28 cellular contexts compared by ENCODE assay signal in the genomic region with DNA sequence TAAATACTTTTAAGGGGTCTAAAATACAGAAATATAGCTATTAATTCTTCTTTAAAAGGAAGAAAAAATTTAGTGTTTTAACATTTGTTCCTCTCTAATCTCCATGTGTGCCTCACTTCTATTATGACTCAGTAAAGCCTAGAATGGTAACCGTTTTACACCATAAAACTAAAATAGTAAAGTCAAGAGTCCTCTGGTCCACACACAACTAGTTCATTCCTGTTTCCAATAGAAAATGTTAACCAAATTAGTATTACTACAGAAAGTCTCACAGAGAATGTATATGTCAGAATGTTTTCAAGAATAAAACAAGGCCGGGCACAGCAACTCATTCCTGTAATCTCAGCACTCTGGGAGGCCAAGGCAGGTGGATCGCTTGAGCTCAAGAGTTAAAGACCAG.
A peak's percentile ranks its signal among the peaks of the same experiment; 100 is the strongest.
DNase-seq lines count a peak whose midpoint lies in the region; ATAC-seq lines count a peak whose summit lies in the region.
"Had no signal": no experiment of that assay in that cellular context is flagged by ENCODE, and none has a peak within 500 bp of the region (broad histone marks: within the 10 kb centered on the region; RNA-seq: fewer than 3 reads in every experiment).

No MANE protein-coding gene starts in this region.

- no peaks in the 10 kb centered on the region for H3K27me3 Mint-ChIP-seq in stimulated activated naive CD8-positive, alpha-beta T cell treated with anti-CD3 and anti-CD28 coated beads, Interleukin-15, amount 100 ng/mL, for 72 hours
- H3K27me3 Mint-ChIP-seq in stimulated activated memory B cell treated with anti-CD40 and anti-IgM and Interleukin-4, amounts not matched to agents 10 μg/mL and 1 μg/mL and 100 μg/mL, for 72 hours: no peaks in the 10 kb centered on the region
- H3K27me3 Mint-ChIP-seq: central memory CD8-positive, alpha-beta T cell; dendritic cell treated with granulocyte-macrophage colony-stimulating factor and Interleukin-4, amounts not matched to agents 40 ng/mL and 50 ng/mL, for 4 days had no signal

- ATAC-seq in stimulated activated naive CD8-positive, alpha-beta T cell treated with anti-CD3 and anti-CD28 coated beads, Interleukin-15, amount 100 ng/mL, for 72 hours: peak; percentile 57
- no peak for ATAC-seq in stimulated activated naive CD8-positive, alpha-beta T cell treated with anti-CD3 and anti-CD28 coated beads, Interleukin-15, Interleukin-2, amounts not matched to agents 100 U/mL and 50 U/mL, for 24 hours
- ATAC-seq in GM19395 (IDR thresholded peaks at IDR 0.05; ENCODE audit: unreplicated experiment) (peak; percentile 50), HG03039 (IDR thresholded peaks at IDR 0.05; ENCODE audit: unreplicated experiment) (peak; percentile 59)
- no peak for ATAC-seq in stimulated activated memory B cell treated with anti-CD40 and anti-IgM and Interleukin-4, amounts not matched to agents 10 μg/mL and 1 μg/mL and 100 μg/mL, for 72 hours
- ATAC-seq: left lobe of liver had no signal

- peaks cover 22% of the 10 kb centered on the region for H3K36me3 Mint-ChIP-seq in stimulated activated memory B cell treated with anti-CD40 and anti-IgM and Interleukin-4, amounts not matched to agents 10 μg/mL and 1 μg/mL and 100 μg/mL, for 72 hours

- no peak overlapping the region for H3K27ac Mint-ChIP-seq in stimulated activated naive CD8-positive, alpha-beta T cell treated with anti-CD3 and anti-CD28 coated beads, Interleukin-15, amount 100 ng/mL, for 72 hours
- no peak overlapping the region for H3K27ac Mint-ChIP-seq in stimulated activated memory B cell treated with anti-CD40 and anti-IgM and Interleukin-4, amounts not matched to agents 10 μg/mL and 1 μg/mL and 100 μg/mL, for 72 hours
- H3K27ac Mint-ChIP-seq: dendritic cell treated with granulocyte-macrophage colony-stimulating factor and Interleukin-4, amounts not matched to agents 40 ng/mL and 50 ng/mL, for 4 days; neural progenitor cell had no signal

- peaks cover 57% of the 10 kb centered on the region for H3K4me1 Mint-ChIP-seq in stimulated activated naive CD8-positive, alpha-beta T cell treated with anti-CD3 and anti-CD28 coated beads, Interleukin-15, amount 100 ng/mL, for 72 hours
- H3K4me1 Mint-ChIP-seq in stimulated activated memory B cell treated with anti-CD40 and anti-IgM and Interleukin-4, amounts not matched to agents 10 μg/mL and 1 μg/mL and 100 μg/mL, for 72 hours: peaks cover 59% of the 10 kb centered on the region

- no peak for DNase-seq in stimulated activated naive CD8-positive, alpha-beta T cell treated with anti-CD3 and anti-CD28 coated beads, Interleukin-15, amount 100 ng/mL, for 72 hours
- no peak for DNase-seq in stimulated activated naive CD8-positive, alpha-beta T cell treated with anti-CD3 and anti-CD28 coated beads, Interleukin-15, Interleukin-2, amounts not matched to agents 100 U/mL and 50 U/mL, for 24 hours
- DNase-seq in SKM-1 treated with dmso at 0.1 percent for 144 hours (lab: John Stamatoyannopoulos, UW; ENCODE audit: unreplicated experiment) (no peak), hepatic stellate cell (ENCODE audit: low spot score) (no peak)
- DNase-seq: activated effector memory CD4-positive, alpha-beta T cell treated with Interleukin-2 at 50 U/mL for 16 hours; C1 segment of cervical spinal cord; COR-L47; DMS53; esophagus squamous epithelium; foreskin melanocyte; GM23248; hypothalamus; KBM-7; mesenchymal stem cell; NCI-H1105 treated with DMSO at 0.1 percent for 48 hours; NCI-H2029; NCI-H2227 treated with DMSO at 0.1 percent for 48 hours; NCI-H526 treated with DMSO at 0.1 percent for 48 hours; Right ventricle myocardium superior; stimulated activated CD4-positive, alpha-beta T cell treated with anti-CD3 and anti-CD28 coated beads, Interleukin-2, amount 100 ng/mL, for 24 hours; upper lobe of left lung had no signal

- no peaks in the 10 kb centered on the region for H3K9me3 Mint-ChIP-seq in stimulated activated naive CD8-positive, alpha-beta T cell treated with anti-CD3 and anti-CD28 coated beads, Interleukin-15, amount 100 ng/mL, for 72 hours
- no peaks in the 10 kb centered on the region for H3K9me3 Mint-ChIP-seq in stimulated activated memory B cell treated with anti-CD40 and anti-IgM and Interleukin-4, amounts not matched to agents 10 μg/mL and 1 μg/mL and 100 μg/mL, for 72 hours
- H3K9me3 Mint-ChIP-seq: central memory CD8-positive, alpha-beta T cell; dendritic cell treated with granulocyte-macrophage colony-stimulating factor and Interleukin-4, amounts not matched to agents 40 ng/mL and 50 ng/mL, for 4 days; neural progenitor cell had no signal

- H3K4me3 Mint-ChIP-seq in stimulated activated naive CD8-positive, alpha-beta T cell treated with anti-CD3 and anti-CD28 coated beads, Interleukin-15, amount 100 ng/mL, for 72 hours: no peak overlapping the region
- H3K4me3 Mint-ChIP-seq in stimulated activated memory B cell treated with anti-CD40 and anti-IgM and Interleukin-4, amounts not matched to agents 10 μg/mL and 1 μg/mL and 100 μg/mL, for 72 hours: no peak overlapping the region
- H3K4me3 Mint-ChIP-seq: central memory CD8-positive, alpha-beta T cell; dendritic cell treated with granulocyte-macrophage colony-stimulating factor and Interleukin-4, amounts not matched to agents 40 ng/mL and 50 ng/mL, for 4 days; neural progenitor cell had no signal

Comparison
In these comparisons a context has a peak if more than half of its experiments do, and no peak if none do; other contexts are left out.
1. ATAC-seq: peak in stimulated activated naive CD8-positive, alpha-beta T cell treated with anti-CD3 and anti-CD28 coated beads, Interleukin-15, amount 100 ng/mL, for 72 hours (single experiment), GM19395 (single experiment) and HG03039 (single experiment); none in stimulated activated naive CD8-positive, alpha-beta T cell treated with anti-CD3 and anti-CD28 coated beads, Interleukin-15, Interleukin-2, amounts not matched to agents 100 U/mL and 50 U/mL, for 24 hours (single experiment) and stimulated activated memory B cell treated with anti-CD40 and anti-IgM and Interleukin-4, amounts not matched to agents 10 μg/mL and 1 μg/mL and 100 μg/mL, for 72 hours (single experiment).